Comparison of ENCODE assay signal across 14 cellular contexts in the genomic region with DNA sequence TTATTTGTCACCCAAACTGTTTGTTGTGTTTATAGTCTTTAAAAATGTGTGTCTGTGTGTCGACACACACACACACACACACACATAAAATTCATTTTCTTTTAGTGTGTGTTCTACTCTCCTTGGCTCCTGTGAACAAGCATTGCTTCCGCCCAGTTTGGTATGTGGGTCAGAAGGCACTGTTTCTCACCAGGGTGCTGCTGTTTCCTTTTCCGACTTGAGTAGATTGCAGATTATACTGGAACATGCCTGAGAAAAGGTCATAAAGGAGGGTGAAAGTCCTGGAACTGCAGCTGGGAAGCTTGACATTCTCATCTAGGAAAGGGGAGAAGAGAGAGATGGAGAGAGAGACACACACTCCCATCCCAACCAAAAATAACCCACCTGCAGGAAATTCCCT.
DNase-seq lines count a peak whose midpoint lies in the region; ATAC-seq and TF ChIP-seq lines count a peak whose summit lies in the region.
"Had no signal": no experiment of that assay in that cellular context is flagged by ENCODE, and none has a peak within 500 bp of the region (broad histone marks: within the 10 kb centered on the region; RNA-seq: fewer than 3 reads in every experiment).

No MANE protein-coding gene starts in this region.

- H3K36me3 ChIP-seq in heart right ventricle = no peaks in the 10 kb centered on the region
- H3K36me3 ChIP-seq in mucosa of descending colon (ENCODE audit: low read depth) = no peaks in the 10 kb centered on the region
- no peaks in the 10 kb centered on the region for H3K36me3 ChIP-seq in upper lobe of left lung
- no peaks in the 10 kb centered on the region for H3K36me3 ChIP-seq in neuronal stem cell (replicated peaks in 1 of 2; ENCODE audit: control insufficient read depth in 2 of 2, insufficient read depth in 2 of 2, low read length in 2 of 2)

- 0 out of 2 replicates have a peak, but pooled peaks cover 3% of the 10 kb centered on the region for H3K9me3 Mint-ChIP-seq in WTC11
- H3K9me3 Mint-ChIP-seq: activated CD4-positive, alpha-beta memory T cell treated with anti-CD3 and anti-CD28 coated beads, Interleukin-2, amount 10 ng/mL, durations not matched to agents 7 days and 5 days; CD4-positive, alpha-beta T cell had no signal

- no peaks in the 10 kb centered on the region for H3K27me3 ChIP-seq in heart right ventricle
- H3K27me3 ChIP-seq in upper lobe of left lung = no peaks in the 10 kb centered on the region
- H3K27me3 ChIP-seq in neuronal stem cell (ENCODE audit: control insufficient read depth in 3 of 3, insufficient read depth in 3 of 3, low read depth in 1 of 3, low read length in 3 of 3) = no peaks in the 10 kb centered on the region

- no peak overlapping the region for H3K4me3 Mint-ChIP-seq in WTC11
- H3K4me3 Mint-ChIP-seq: activated CD4-positive, alpha-beta memory T cell treated with anti-CD3 and anti-CD28 coated beads, Interleukin-2, amount 10 ng/mL, durations not matched to agents 7 days and 5 days; CD4-positive, alpha-beta T cell had no signal

- no peak overlapping the region for H3K23ac ChIP-seq in neuronal stem cell (ENCODE audit: low read depth, low read length, poor library complexity)

- no peak for TF ChIP-seq CTCF in WTC11 (IDR thresholded peaks at IDR 0.05)
- TF ChIP-seq CTCF in heart right ventricle (IDR thresholded peaks at IDR 0.05) = no peak
- TF ChIP-seq CTCF in mucosa of descending colon (IDR thresholded peaks at IDR 0.05) = no peak
- no peak for TF ChIP-seq CTCF in upper lobe of left lung (IDR thresholded peaks at IDR 0.05)

- H2AK5ac ChIP-seq in neuronal stem cell (ENCODE audit: low read depth, low read length) = no peak overlapping the region

- no peak overlapping the region for H3K14ac ChIP-seq in neuronal stem cell (ENCODE audit: low read length)

- peak overlapping the region; percentile 63; the same call in 1 of the 2 replicates for H3K27ac Mint-ChIP-seq in WTC11
- H3K27ac Mint-ChIP-seq: activated CD4-positive, alpha-beta memory T cell treated with anti-CD3 and anti-CD28 coated beads, Interleukin-2, amount 10 ng/mL, durations not matched to agents 7 days and 5 days; CD4-positive, alpha-beta T cell had no signal

- POLR2A ChIA-PET in WTC11 (lab: Charles Lee) = no interaction called here

- H2BK5ac ChIP-seq in neuronal stem cell (ENCODE audit: low read length) = no peak overlapping the region

- H2BK12ac ChIP-seq in neuronal stem cell (ENCODE audit: low read length) = no peak overlapping the region

- no peak overlapping the region for H2BK120ac ChIP-seq in neuronal stem cell (ENCODE audit: low read depth, low read length)

- H3K9ac ChIP-seq in neuronal stem cell (ENCODE audit: low read depth, low read length, poor library complexity) = no peak overlapping the region

- no peaks in the 10 kb centered on the region for H3K9me3 ChIP-seq in heart right ventricle
- H3K9me3 ChIP-seq in mucosa of descending colon = no peaks in the 10 kb centered on the region
- no peaks in the 10 kb centered on the region for H3K9me3 ChIP-seq in upper lobe of left lung
- no peaks in the 10 kb centered on the region for H3K9me3 ChIP-seq in neuronal stem cell (replicated peaks in 1 of 2; ENCODE audit: control insufficient read depth in 2 of 2, insufficient read depth in 1 of 2, low read depth in 1 of 2, low read length in 2 of 2)
- H3K9me3 ChIP-seq: psoas muscle had no signal

- DNase-seq in WTC11 (ENCODE audit: low spot score) (no peak), heart right ventricle (peak in 1 of 2 donors; percentile 15), mucosa of descending colon (peak in 2 of 3 donors; percentile 31 to 66), upper lobe of left lung (no peak), neuronal stem cell (ENCODE audit: low spot score) (no peak)
- no peak for DNase-seq in stimulated activated CD4-positive, alpha-beta T cell treated with anti-CD3 and anti-CD28 coated beads, Interleukin-2, amount 100 ng/mL, for 48 hours
- DNase-seq: activated CD4-positive, alpha-beta memory T cell treated with anti-CD3 and anti-CD28 coated beads, Interleukin-2, amount 10 ng/mL, durations not matched to agents 7 days and 5 days; CD4-positive, alpha-beta T cell; midbrain; NCI-H1930; psoas muscle; stimulated activated naive CD4-positive, alpha-beta T cell treated with Interleukin-2 at 50 U/mL for 16 hours had no signal

- WGBS in heart right ventricle, 2 donors = 45 to 57% methylated on average over 3 of the region's 3 CpGs
- 57 to 63% methylated on average over 3 of the region's 3 CpGs for WGBS in upper lobe of left lung, 2 donors
- no CpG with 5 or more reads among the region's 3 CpGs for WGBS in neuronal stem cell (ENCODE audit: extremely low coverage in 2 of 2, insufficient read length in 2 of 2, insufficient replicate concordance in 1 of 2), 2 donors

- H2AFZ ChIP-seq in neuronal stem cell (ENCODE audit: low read length) = no peak overlapping the region

- no peaks in the 10 kb centered on the region for H3K36me3 Mint-ChIP-seq in WTC11

- intact Hi-C loops in heart right ventricle (cut with DNase I) = loop anchor here in 4 of 10 donors (5.0 to 10.0 kb wide), 4 partner anchors 127 to 537 kb away; no protein-coding TSS in a partner anchor
- intact Hi-C loops in mucosa of descending colon (cut with DNase I, micrococcal nuclease) = loop anchor here in 1 of 2 donors (10.0 kb wide), 1 partner anchor 397 kb away; no protein-coding TSS in a partner anchor

- H3K4ac ChIP-seq in neuronal stem cell (ENCODE audit: low read length) = no peak overlapping the region

- no peaks in the 10 kb centered on the region for H3K79me1 ChIP-seq in neuronal stem cell (ENCODE audit: low read depth, low read length)

- no peak for TF ChIP-seq POLR2A in upper lobe of left lung (IDR thresholded peaks at IDR 0.05)

- H3K27ac ChIP-seq in heart right ventricle (peak overlapping the region in 7 of 10 donors; percentile 31 to 65 (median 46)), upper lobe of left lung (peak overlapping the region; percentile 1 to 71 (median 36)), neuronal stem cell (replicated peaks; ENCODE audit: low read length) (no peak overlapping the region)
- H3K27ac ChIP-seq: HL-60, psoas muscle had no signal

- no peak overlapping the region for H3K4me3 ChIP-seq in heart right ventricle
- no peak overlapping the region for H3K4me3 ChIP-seq in mucosa of descending colon
- no peak overlapping the region for H3K4me3 ChIP-seq in upper lobe of left lung
- no peak overlapping the region for H3K4me3 ChIP-seq in neuronal stem cell (ENCODE audit: low read length in 2 of 2)
- H3K4me3 ChIP-seq: psoas muscle had no signal

- no peak overlapping the region for H4K91ac ChIP-seq in neuronal stem cell (ENCODE audit: low read depth, low read length, poor library complexity)

- no peak overlapping the region for H2BK15ac ChIP-seq in neuronal stem cell (ENCODE audit: low read length)

- H3K4me1 ChIP-seq in heart right ventricle (peaks cover 0 to 57% (median 37%) of the 10 kb centered on the region in 9 donors), mucosa of descending colon (ENCODE audit: low read depth) (peaks cover 4% of the 10 kb centered on the region), upper lobe of left lung (peaks cover 0 to 28% (median 7%) of the 10 kb centered on the region in 4 donors), neuronal stem cell (ENCODE audit: control insufficient read depth in 2 of 2, insufficient read depth in 1 of 2, low read depth in 1 of 2, low read length in 2 of 2) (peaks cover 4 to 5% of the 10 kb centered on the region in 2 donors)
- H3K4me1 ChIP-seq: psoas muscle had no signal

- TF ChIP-seq EP300 in upper lobe of left lung (IDR thresholded peaks at IDR 0.05) = no peak

- CTCF ChIA-PET in WTC11 (lab: Charles Lee) = no interaction called here

- H3K4me1 Mint-ChIP-seq in WTC11 = peaks cover 23% of the 10 kb centered on the region

- ATAC-seq in WTC11 = peak; percentile 41; the same call in 1 of the 2 replicates
- peak; percentile 35 to 82 (median 60) for ATAC-seq in heart right ventricle
- ATAC-seq in mucosa of descending colon = peak; percentile 97
- no peak for ATAC-seq in upper lobe of left lung (ENCODE audit: low FRiP score in 2 of 2)
- no peak for ATAC-seq in HG02678 (IDR thresholded peaks at IDR 0.05; ENCODE audit: unreplicated experiment)
- ATAC-seq: psoas muscle had no signal

- no peak overlapping the region for H3K18ac ChIP-seq in neuronal stem cell (ENCODE audit: low read length)

- no peak overlapping the region for H3K4me2 ChIP-seq in neuronal stem cell (ENCODE audit: insufficient read depth, low read length, poor library complexity, severe bottlenecking)

- H3K27me3 Mint-ChIP-seq in WTC11 (ENCODE audit: low read depth) = no peaks in the 10 kb centered on the region
- H3K27me3 Mint-ChIP-seq: activated CD4-positive, alpha-beta memory T cell treated with anti-CD3 and anti-CD28 coated beads, Interleukin-2, amount 10 ng/mL, durations not matched to agents 7 days and 5 days; CD4-positive, alpha-beta T cell had no signal

- H4K8ac ChIP-seq in neuronal stem cell (ENCODE audit: low read depth, low read length) = no peak overlapping the region

TF ChIP-seq in WTC11, 78 proteins besides CTCF, POLR2A, EP300 and RAD21 (continues in another document):
- TF ChIP-seq, protein P1, sequence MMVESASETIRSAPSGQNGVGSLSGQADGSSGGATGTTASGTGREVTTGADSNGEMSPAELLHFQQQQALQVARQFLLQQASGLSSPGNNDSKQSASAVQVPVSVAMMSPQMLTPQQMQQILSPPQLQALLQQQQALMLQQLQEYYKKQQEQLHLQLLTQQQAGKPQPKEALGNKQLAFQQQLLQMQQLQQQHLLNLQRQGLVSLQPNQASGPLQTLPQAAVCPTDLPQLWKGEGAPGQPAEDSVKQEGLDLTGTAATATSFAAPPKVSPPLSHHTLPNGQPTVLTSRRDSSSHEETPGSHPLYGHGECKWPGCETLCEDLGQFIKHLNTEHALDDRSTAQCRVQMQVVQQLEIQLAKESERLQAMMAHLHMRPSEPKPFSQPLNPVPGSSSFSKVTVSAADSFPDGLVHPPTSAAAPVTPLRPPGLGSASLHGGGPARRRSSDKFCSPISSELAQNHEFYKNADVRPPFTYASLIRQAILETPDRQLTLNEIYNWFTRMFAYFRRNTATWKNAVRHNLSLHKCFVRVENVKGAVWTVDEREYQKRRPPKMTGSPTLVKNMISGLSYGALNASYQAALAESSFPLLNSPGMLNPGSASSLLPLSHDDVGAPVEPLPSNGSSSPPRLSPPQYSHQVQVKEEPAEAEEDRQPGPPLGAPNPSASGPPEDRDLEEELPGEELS (CRISPR knock-in tag; IDR thresholded peaks at IDR 0.05) = no peak
- no peak for TF ChIP-seq OVOL2 (CRISPR knock-in tag; IDR thresholded peaks at IDR 0.05; ENCODE audit: borderline replicate concordance)

Comparison
In these comparisons a context has a peak if more than half of its experiments do, and no peak if none do; other contexts are left out.
1. ATAC-seq: peak in WTC11 (single experiment), heart right ventricle (8 of 8) and mucosa of descending colon (single experiment); none in upper lobe of left lung (0 of 2) and HG02678 (single experiment).
2. DNase-seq: peak in mucosa of descending colon (2 of 3); none in WTC11 (single experiment), upper lobe of left lung (0 of 2), neuronal stem cell (single experiment) and stimulated activated CD4-positive, alpha-beta T cell treated with anti-CD3 and anti-CD28 coated beads, Interleukin-2, amount 100 ng/mL, for 48 hours (0 of 2).